In the genomic region with DNA sequence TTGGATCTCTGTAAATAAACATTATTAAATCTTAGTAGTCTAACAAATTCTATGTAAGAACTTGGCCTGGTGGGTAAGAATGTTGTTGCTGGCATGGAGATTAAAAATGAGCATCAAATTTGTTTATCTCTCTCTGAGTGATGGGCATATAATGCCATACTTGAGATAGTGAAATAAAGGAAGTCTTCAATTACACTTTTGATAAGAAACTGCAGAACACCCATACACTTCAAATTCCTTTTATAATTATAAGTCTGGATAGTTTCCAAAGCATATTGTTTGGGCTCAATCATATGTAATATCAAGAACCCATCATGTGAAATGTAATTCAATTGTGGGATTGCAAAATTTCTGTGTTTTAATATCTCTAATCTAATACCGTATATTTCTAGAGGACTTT, we compare ENCODE assay signal across 28 cellular contexts.
"Had no signal": no experiment of that assay in that cellular context is flagged by ENCODE, and none has a peak within 500 bp of the region (broad histone marks: within the 10 kb centered on the region; RNA-seq: fewer than 3 reads in every experiment).

No MANE protein-coding gene starts in this region.

- H3K4me3 Mint-ChIP-seq: stimulated activated effector memory CD8-positive, alpha-beta T cell treated with anti-CD3 and anti-CD28 coated beads, Interleukin-12 subunit alpha, Interleukin-12 subunit beta, amount 100 ng/mL, for 72 hours; stimulated activated memory B cell treated with anti-CD40 and anti-IgM and Interleukin-4, amounts not matched to agents 10 μg/mL and 1 μg/mL and 100 μg/mL, for 72 hours; stimulated activated naive B cell treated with anti-CD40 and anti-IgM and Interleukin-4, amounts not matched to agents 10 μg/mL and 1 μg/mL and 100 μg/mL, for 72 hours; stimulated activated naive CD8-positive, alpha-beta T cell treated with anti-CD3 and anti-CD28 coated beads, Interleukin-15, amount 100 ng/mL, for 72 hours; stimulated activated naive CD8-positive, alpha-beta T cell treated with anti-CD3 and anti-CD28 coated beads, Interleukin-15, Interleukin-2, amounts not matched to agents 100 ng/mL and 50 ng/mL, for 24 hours; type B pancreatic cell had no signal

- H3K36me3 Mint-ChIP-seq: stimulated activated effector memory CD8-positive, alpha-beta T cell treated with anti-CD3 and anti-CD28 coated beads, Interleukin-12 subunit alpha, Interleukin-12 subunit beta, amount 100 ng/mL, for 72 hours; stimulated activated memory B cell treated with anti-CD40 and anti-IgM and Interleukin-4, amounts not matched to agents 10 μg/mL and 1 μg/mL and 100 μg/mL, for 72 hours; stimulated activated naive B cell treated with anti-CD40 and anti-IgM and Interleukin-4, amounts not matched to agents 10 μg/mL and 1 μg/mL and 100 μg/mL, for 72 hours; type B pancreatic cell had no signal

- H3K4me1 ChIP-seq: stomach, testis, thyroid gland, tibial artery, tibial nerve, transverse colon, upper lobe of left lung, upper lobe of right lung, uterus, vagina had no signal

- H3K27ac ChIP-seq: stomach, suprapubic skin, testis, thoracic aorta, thyroid gland, tibial artery, tibial nerve, transverse colon, upper lobe of left lung, upper lobe of right lung, uterus, vagina had no signal

- H3K27me3 ChIP-seq: stomach, suprapubic skin, testis, thyroid gland, tibial artery, tibial nerve, transverse colon, upper lobe of left lung, upper lobe of right lung, uterus, vagina had no signal

- H3K4me1 Mint-ChIP-seq: stimulated activated effector memory CD8-positive, alpha-beta T cell treated with anti-CD3 and anti-CD28 coated beads, Interleukin-12 subunit alpha, Interleukin-12 subunit beta, amount 100 ng/mL, for 72 hours; stimulated activated memory B cell treated with anti-CD40 and anti-IgM and Interleukin-4, amounts not matched to agents 10 μg/mL and 1 μg/mL and 100 μg/mL, for 72 hours; stimulated activated naive B cell treated with anti-CD40 and anti-IgM and Interleukin-4, amounts not matched to agents 10 μg/mL and 1 μg/mL and 100 μg/mL, for 72 hours; stimulated activated naive CD8-positive, alpha-beta T cell treated with anti-CD3 and anti-CD28 coated beads, Interleukin-15, amount 100 ng/mL, for 72 hours had no signal

- ATAC-seq: stimulated activated effector memory CD8-positive, alpha-beta T cell treated with anti-CD3 and anti-CD28 coated beads, Interleukin-12 subunit alpha, Interleukin-12 subunit beta, amount 100 ng/mL, for 72 hours; stimulated activated memory B cell treated with anti-CD40 and anti-IgM and Interleukin-4, amounts not matched to agents 10 μg/mL and 1 μg/mL and 100 μg/mL, for 72 hours; stimulated activated naive B cell treated with anti-CD40 and anti-IgM and Interleukin-4, amounts not matched to agents 10 μg/mL and 1 μg/mL and 100 μg/mL, for 72 hours; stimulated activated naive CD8-positive, alpha-beta T cell treated with anti-CD3 and anti-CD28 coated beads, Interleukin-15, amount 100 ng/mL, for 72 hours; stimulated activated naive CD8-positive, alpha-beta T cell treated with anti-CD3 and anti-CD28 coated beads, Interleukin-15, Interleukin-2, amounts not matched to agents 100 U/mL and 50 U/mL, for 24 hours; upper lobe of right lung had no signal

- H3K36me3 ChIP-seq: stomach, suprapubic skin, thoracic aorta, thyroid gland, tibial artery, tibial nerve, transverse colon, upper lobe of left lung, upper lobe of right lung, uterus, vagina had no signal

- DNase-seq: stimulated activated CD4-positive, alpha-beta T cell treated with anti-CD3 and anti-CD28 coated beads, Interleukin-2, amount 100 ng/mL, for 48 hours; stimulated activated CD4-positive, alpha-beta T cell treated with anti-CD3 and anti-CD28 coated beads, Interleukin-4, amount 100 ng/mL, for 1 hour; stimulated activated CD4-positive, alpha-beta T cell treated with anti-CD3 and anti-CD28 coated beads, Interleukin-4, amount 100 ng/mL, for 24 hours; stimulated activated CD4-positive, alpha-beta T cell treated with anti-CD3 and anti-CD28 coated beads, Interleukin-4, amount 100 ng/mL, for 4 hours; stimulated activated CD8-positive, alpha-beta memory T cell treated with anti-CD3 and anti-CD28 coated beads, Interleukin-4, amount 100 ng/mL, for 48 hours; stimulated activated naive B cell treated with anti-CD40 and anti-IgM and Interleukin-4, amounts not matched to agents 10 μg/mL and 1 μg/mL and 100 μg/mL, for 72 hours; stimulated activated naive CD4-positive, alpha-beta T cell; stimulated activated naive CD4-positive, alpha-beta T cell treated with Interleukin-2 at 50 U/mL for 16 hours; stimulated activated naive CD8-positive, alpha-beta T cell treated with anti-CD3 and anti-CD28 coated beads, Interleukin-15, amount 100 ng/mL, for 72 hours; stimulated activated naive CD8-positive, alpha-beta T cell treated with anti-CD3 and anti-CD28 coated beads, Interleukin-15, Interleukin-2, amounts not matched to agents 100 U/mL and 50 U/mL, for 24 hours; stomach; substantia nigra; testis; thyroid gland; tibial artery; transverse colon; trophoblast cell; upper lobe of left lung; upper lobe of right lung; uterus had no signal

- H3K9me3 ChIP-seq: stomach, suprapubic skin, testis, thoracic aorta, thyroid gland, tibial artery, tibial nerve, transverse colon, upper lobe of left lung, upper lobe of right lung, uterus, vagina had no signal

- H3K27me3 Mint-ChIP-seq: stimulated activated memory B cell treated with anti-CD40 and anti-IgM and Interleukin-4, amounts not matched to agents 10 μg/mL and 1 μg/mL and 100 μg/mL, for 72 hours; stimulated activated naive B cell treated with anti-CD40 and anti-IgM and Interleukin-4, amounts not matched to agents 10 μg/mL and 1 μg/mL and 100 μg/mL, for 72 hours had no signal

- H3K27ac Mint-ChIP-seq: stimulated activated effector memory CD8-positive, alpha-beta T cell treated with anti-CD3 and anti-CD28 coated beads, Interleukin-12 subunit alpha, Interleukin-12 subunit beta, amount 100 ng/mL, for 72 hours; stimulated activated memory B cell treated with anti-CD40 and anti-IgM and Interleukin-4, amounts not matched to agents 10 μg/mL and 1 μg/mL and 100 μg/mL, for 72 hours; stimulated activated naive B cell treated with anti-CD40 and anti-IgM and Interleukin-4, amounts not matched to agents 10 μg/mL and 1 μg/mL and 100 μg/mL, for 72 hours; stimulated activated naive CD8-positive, alpha-beta T cell treated with anti-CD3 and anti-CD28 coated beads, Interleukin-15, amount 100 ng/mL, for 72 hours; stimulated activated naive CD8-positive, alpha-beta T cell treated with anti-CD3 and anti-CD28 coated beads, Interleukin-15, Interleukin-2, amounts not matched to agents 100 ng/mL and 50 ng/mL, for 24 hours; type B pancreatic cell had no signal

- H3K4me3 ChIP-seq: stomach, suprapubic skin, testis, thoracic aorta, thyroid gland, tibial artery, tibial nerve, transverse colon, upper lobe of left lung, upper lobe of right lung, uterus, vagina had no signal

- H3K9me3 Mint-ChIP-seq: stimulated activated effector memory CD8-positive, alpha-beta T cell treated with anti-CD3 and anti-CD28 coated beads, Interleukin-12 subunit alpha, Interleukin-12 subunit beta, amount 100 ng/mL, for 72 hours; stimulated activated memory B cell treated with anti-CD40 and anti-IgM and Interleukin-4, amounts not matched to agents 10 μg/mL and 1 μg/mL and 100 μg/mL, for 72 hours; stimulated activated naive CD8-positive, alpha-beta T cell treated with anti-CD3 and anti-CD28 coated beads, Interleukin-15, amount 100 ng/mL, for 72 hours; stimulated activated naive CD8-positive, alpha-beta T cell treated with anti-CD3 and anti-CD28 coated beads, Interleukin-15, Interleukin-2, amounts not matched to agents 100 ng/mL and 50 ng/mL, for 24 hours had no signal
